6 cellular contexts compared by ENCODE assay signal in the genomic region with DNA sequence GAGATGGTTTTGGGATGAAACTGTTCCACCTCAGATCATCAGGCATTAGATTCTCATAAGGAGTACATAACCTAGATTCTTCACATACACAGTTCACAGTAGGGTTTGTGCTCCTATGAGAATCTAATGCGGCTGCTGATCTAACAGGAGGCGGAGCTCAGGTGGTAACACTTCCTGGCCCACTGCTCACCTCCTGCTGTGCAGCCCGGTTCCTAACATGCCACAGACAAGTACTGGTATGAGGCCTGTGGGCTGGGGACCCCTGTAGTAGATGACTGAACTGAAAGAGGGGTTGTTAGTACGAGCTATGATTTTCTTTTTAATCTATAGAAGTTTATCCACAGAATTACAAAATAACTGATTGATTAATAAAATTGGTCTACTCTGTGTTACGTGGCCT. TPM values are rescaled to one million over a fixed set of nuclear protein-coding genes. Genes with fewer than 3 reads are reported as not detected.
"Had no signal": no experiment of that assay in that cellular context is flagged by ENCODE, and none has a peak within 500 bp of the region (broad histone marks: within the 10 kb centered on the region; RNA-seq: fewer than 3 reads in every experiment).

No MANE protein-coding gene starts in this region.

- H3K27ac Mint-ChIP-seq: IgD-negative memory B cell had no signal

- H3K36me3 Mint-ChIP-seq: IgD-negative memory B cell had no signal

- H3K27ac ChIP-seq: HL-60 had no signal

- H3K4me1 Mint-ChIP-seq: IgD-negative memory B cell had no signal

- ATAC-seq: HepG2, K562 had no signal

- DNase-seq: IMR-90 had no signal

- H3K27me3 Mint-ChIP-seq: IgD-negative memory B cell had no signal

- H3K4me3 ChIP-seq: K562 had no signal

- H3K4me3 Mint-ChIP-seq: IgD-negative memory B cell had no signal

RNA-seq across cellular contexts. Expression of a gene that starts 48.1 kb away (rescaled TPM):
- total RNA-seq: HepG2, HT1080, IMR-90, K562 had no signal
- polyA plus RNA-seq: HepG2, IgD-negative memory B cell, IMR-90 had no signal
